In genomic region chr2:144237845-144238637, GRCh38 we compare ENCODE assay signal across 1 cellular context.
TF ChIP-seq lines count a peak whose summit lies in the region.

No MANE protein-coding gene starts in this region.

TF ChIP-seq in H1, 55 proteins besides CTCF, POLR2A, EP300 and RAD21 (continued from another document):
- TF ChIP-seq MAX (IDR thresholded peaks at IDR 0.05) (no peak), JUN (IDR thresholded peaks at IDR 0.05; ENCODE audit: low read depth, low read length) (no peak), POLR2AphosphoS5 (IDR thresholded peaks at IDR 0.05; ENCODE audit: low read depth, low read length) (no peak), SUZ12 (IDR thresholded peaks at IDR 0.05; ENCODE audit: low read length) (no peak), RNF2 (IDR thresholded peaks at IDR 0.05; ENCODE audit: borderline replicate concordance, low read depth, low read length, missing control alignments, poor library complexity, severe bottlenecking) (no peak), JUND (IDR thresholded peaks at IDR 0.05; ENCODE audit: low read length) (no peak), TAF1 (IDR thresholded peaks at IDR 0.05; ENCODE audit: low read depth, low read length) (no peak), SRF (IDR thresholded peaks at IDR 0.05; ENCODE audit: low read depth, low read length) (no peak), CHD1 (IDR thresholded peaks at IDR 0.05; ENCODE audit: low read depth, low read length) (no peak), ATF3 (IDR thresholded peaks at IDR 0.05; ENCODE audit: insufficient read depth, low read depth, low read length) (no peak), RFX5 (IDR thresholded peaks at IDR 0.05; ENCODE audit: borderline replicate concordance, low read depth, low read length) (no peak)
